27 cellular contexts compared by ENCODE assay signal in genomic region chr22:50710221-50710620, GRCh38. TPM values are rescaled to one million over a fixed set of nuclear protein-coding genes. Genes with fewer than 3 reads are reported as not detected.
"Had no signal": no experiment of that assay in that cellular context is flagged by ENCODE, and none has a peak within 500 bp of the region (broad histone marks: within the 10 kb centered on the region; RNA-seq: fewer than 3 reads in every experiment).

No MANE protein-coding gene starts in this region.

- H3K4me3 ChIP-seq: body of pancreas, cardiac muscle cell, esophagus squamous epithelium, gastrocnemius medialis, left lung, prostate gland, thoracic aorta had no signal

- DNase-seq: activated CD4-positive, alpha-beta memory T cell treated with anti-CD3 and anti-CD28 coated beads, Interleukin-2, amount 10 ng/mL, durations not matched to agents 7 days and 5 days; activated CD4-positive, alpha-beta T cell treated with anti-CD3 and anti-CD28 coated beads, Interleukin-2, amount 10 ng/mL, durations not matched to agents 24 days and 14 days; activated effector memory CD4-positive, alpha-beta T cell treated with anti-CD3 and anti-CD28 coated beads, Interleukin-2, amount 50 U/mL, for 16 hours; activated naive CD4-positive, alpha-beta T cell treated with anti-CD3 and anti-CD28 coated beads, Interleukin-2, amount 50 U/mL, for 16 hours; activated naive CD8-positive, alpha-beta T cell treated with anti-CD3 and anti-CD28 coated beads, Interleukin-2, amount 50 U/mL, for 24 hours; activated T-cell treated with anti-CD3 and anti-CD28 coated beads for 4 hours; anterior cingulate cortex; body of pancreas; dermis blood vessel endothelial cell; effector memory CD4-positive, alpha-beta T cell; esophagus squamous epithelium; gastrocnemius medialis; midbrain; natural killer cell; small intestine; stimulated activated CD4-positive, alpha-beta T cell treated with anti-CD3 and anti-CD28 coated beads, Interleukin-4, amount 100 ng/mL, for 1 hour; stimulated activated naive CD4-positive, alpha-beta T cell; T-cell had no signal

- ATAC-seq: activated CD4-positive, CD25-positive, alpha-beta regulatory T cell treated with anti-CD3 and anti-CD28 coated beads, Interleukin-2, amount 50 U/mL, for 24 hours; activated naive CD8-positive, alpha-beta T cell treated with anti-CD3 and anti-CD28 coated beads, Interleukin-2, amount 50 U/mL, for 24 hours; body of pancreas; gastrocnemius medialis; left lung; natural killer cell; SK-N-SH treated with all-trans-retinoic acid at 6 μM for 48 hours; T-cell had no signal

- H3K27ac ChIP-seq: body of pancreas, cardiac muscle cell, esophagus squamous epithelium, gastrocnemius medialis, left lung, prostate gland, thoracic aorta, VCaP had no signal

- H3K4me1 ChIP-seq: gastrocnemius medialis, prostate gland had no signal

- FAIRE-seq: small intestine had no signal

- H3K27me3 ChIP-seq: body of pancreas, cardiac muscle cell, esophagus squamous epithelium, gastrocnemius medialis, left lung had no signal

- H3K9me3 ChIP-seq: body of pancreas, esophagus squamous epithelium, gastrocnemius medialis, left lung, prostate gland, thoracic aorta had no signal

- H3K36me3 ChIP-seq: cardiac muscle cell, gastrocnemius medialis, prostate gland, thoracic aorta had no signal

RNA-seq across cellular contexts. Expression of gene ACR, which starts 27.8 kb away (rescaled TPM):
- total RNA-seq: activated CD4-positive, alpha-beta memory T cell treated with anti-CD3 and anti-CD28 coated beads, Interleukin-2, amount 10 ng/mL, durations not matched to agents 7 days and 5 days; activated CD4-positive, alpha-beta T cell treated with anti-CD3 and anti-CD28 coated beads, Interleukin-2, amount 10 ng/mL, durations not matched to agents 24 days and 14 days; body of pancreas; esophagus squamous epithelium; gastrocnemius medialis; kidney epithelial cell; natural killer cell; osteocyte; T-cell; thoracic aorta had no signal
- polyA plus RNA-seq: cardiac muscle cell had no signal
